19 cellular contexts compared by ENCODE assay signal in the genomic region with DNA sequence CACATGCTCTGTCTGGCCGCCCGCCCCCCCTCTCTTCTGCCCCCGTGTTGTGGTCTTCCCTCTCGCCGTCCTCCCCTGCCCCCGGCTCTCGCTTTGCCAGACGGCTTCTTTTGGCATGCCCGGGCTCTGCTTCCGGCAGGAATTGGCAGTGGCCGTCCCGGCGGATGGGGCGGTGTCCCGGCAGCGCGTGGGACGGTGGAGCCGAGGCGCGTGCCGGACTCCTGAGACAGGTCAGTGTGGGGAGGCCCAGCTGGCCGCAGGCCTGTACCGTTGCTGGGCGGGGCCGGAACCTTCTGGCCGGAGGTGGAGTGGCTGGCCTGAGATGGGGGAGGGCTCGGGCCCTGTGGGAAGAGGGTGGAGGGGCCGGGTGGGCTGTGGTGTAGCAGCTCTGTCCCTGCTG.
"Had no signal": no experiment of that assay in that cellular context is flagged by ENCODE, and none has a peak within 500 bp of the region (broad histone marks: within the 10 kb centered on the region; RNA-seq: fewer than 3 reads in every experiment).

No MANE protein-coding gene starts in this region.

- H3K27ac Mint-ChIP-seq: activated T-cell treated with anti-CD3 and anti-CD28 coated beads, Interleukin-2, amount 50 U/mL, for 72 hours; memory B cell; naive B cell; neural progenitor cell had no signal

- H3K36me3 ChIP-seq: neural progenitor cell had no signal

- H3K4me1 Mint-ChIP-seq: memory B cell, naive B cell had no signal

- H3K9ac ChIP-seq: neural progenitor cell had no signal

- DNase-seq: activated CD4-positive, alpha-beta T cell treated with anti-CD3 and anti-CD28 coated beads for 1 hour; activated effector memory CD4-positive, alpha-beta T cell treated with anti-CD3 and anti-CD28 coated beads, Interleukin-2, amount 50 U/mL, for 16 hours; activated naive CD4-positive, alpha-beta T cell treated with anti-CD3 and anti-CD28 coated beads, Interleukin-2, amount 50 U/mL, for 16 hours; activated T-cell treated with anti-CD3 and anti-CD28 coated beads, Interleukin-2, amount 50 U/mL, for 72 hours; effector memory CD4-positive, alpha-beta T cell; glutamatergic neuron; mucosa of descending colon; naive B cell; stimulated activated CD8-positive, alpha-beta memory T cell treated with anti-CD3 and anti-CD28 coated beads, Interleukin-4, amount 100 ng/mL, for 48 hours; stimulated activated naive CD4-positive, alpha-beta T cell; SW 1271; T-helper 2 cell; WERI-Rb-1 had no signal

- H3K27ac ChIP-seq: neural progenitor cell, WERI-Rb-1 had no signal

- FAIRE-seq: astrocyte, bronchial epithelial cell, keratinocyte had no signal

- H3K27me3 ChIP-seq: neural progenitor cell had no signal

- H3K9me3 ChIP-seq: mucosa of descending colon had no signal

- H3K4me2 ChIP-seq: neural progenitor cell had no signal

- H3K4me3 ChIP-seq: mucosa of descending colon, neural progenitor cell had no signal

- H3K4me3 Mint-ChIP-seq: activated T-cell treated with anti-CD3 and anti-CD28 coated beads, Interleukin-2, amount 50 U/mL, for 72 hours; memory B cell; naive B cell; neural progenitor cell had no signal

- H3K9me3 Mint-ChIP-seq: activated T-cell treated with anti-CD3 and anti-CD28 coated beads, Interleukin-2, amount 50 U/mL, for 72 hours; memory B cell; naive B cell; neural progenitor cell had no signal

- ATAC-seq: activated T-cell treated with anti-CD3 and anti-CD28 coated beads, Interleukin-2, amount 50 U/mL, for 72 hours; left lobe of liver; mucosa of descending colon had no signal

- H2AFZ ChIP-seq: neural progenitor cell had no signal

- H3K36me3 Mint-ChIP-seq: memory B cell, naive B cell, neural progenitor cell had no signal
